In the genomic region with DNA sequence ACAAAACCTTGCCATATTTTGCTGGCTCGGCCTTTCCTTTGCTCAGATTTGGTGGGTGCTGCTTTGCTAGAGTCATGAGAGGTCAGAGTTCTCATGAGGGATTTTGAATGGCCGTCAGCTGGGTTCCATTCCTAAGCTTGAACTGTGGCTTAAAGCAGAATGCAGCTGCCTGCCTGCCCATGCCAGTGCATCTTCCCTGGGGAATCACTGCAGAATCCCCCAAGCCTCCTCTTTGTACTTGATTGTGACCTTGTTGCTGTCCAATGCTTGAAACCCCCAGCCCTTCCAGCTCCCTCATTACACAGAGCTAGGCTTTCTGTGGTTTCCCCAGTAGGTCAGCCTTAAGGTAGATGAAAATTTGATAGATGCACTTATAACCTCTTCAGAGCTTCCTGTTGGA, we compare ENCODE assay signal across 15 cellular contexts.
DNase-seq lines count a peak whose midpoint lies in the region; ATAC-seq and TF ChIP-seq lines count a peak whose summit lies in the region.
"Had no signal": no experiment of that assay in that cellular context is flagged by ENCODE, and none has a peak within 500 bp of the region (broad histone marks: within the 10 kb centered on the region; RNA-seq: fewer than 3 reads in every experiment).

No MANE protein-coding gene starts in this region.

- H3K27me3 ChIP-seq in WERI-Rb-1 (ENCODE audit: insufficient read depth, low read depth, severe bottlenecking) = no peaks in the 10 kb centered on the region
- H3K27me3 ChIP-seq in neural progenitor cell = no peaks in the 10 kb centered on the region
- no peaks in the 10 kb centered on the region for H3K27me3 ChIP-seq in upper lobe of left lung
- H3K27me3 ChIP-seq: BLaER1 treated with 17β-estradiol and CSF1 and Interleukin-3, amounts not matched to agents 10 nM and 100 nM had no signal

- H3K79me2 ChIP-seq in neural progenitor cell (ENCODE audit: low read depth) = no peaks in the 10 kb centered on the region

- peaks cover 3% of the 10 kb centered on the region for H3K36me3 Mint-ChIP-seq in neural progenitor cell

- H3K27me3 Mint-ChIP-seq in neural progenitor cell (ENCODE audit: insufficient read depth, low read depth) = peaks cover 5% of the 10 kb centered on the region

- H3K9ac ChIP-seq in neural progenitor cell = no peak overlapping the region
- H3K9ac ChIP-seq: BLaER1 treated with 17β-estradiol and CSF1 and Interleukin-3, amounts not matched to agents 10 nM and 100 nM had no signal

- H3K4me3 ChIP-seq in WERI-Rb-1 (ENCODE audit: low read depth, low read length) (no peak overlapping the region), neural progenitor cell (no peak overlapping the region), upper lobe of left lung (no peak overlapping the region)
- H3K4me3 ChIP-seq: BLaER1 treated with 17β-estradiol and CSF1 and Interleukin-3, amounts not matched to agents 10 nM and 100 nM; K562 had no signal

- TF ChIP-seq POLR2A in upper lobe of left lung (IDR thresholded peaks at IDR 0.05) = no peak

- H3K4me1 ChIP-seq in neural progenitor cell = peaks cover 6% of the 10 kb centered on the region
- no peaks in the 10 kb centered on the region for H3K4me1 ChIP-seq in upper lobe of left lung

- no peak overlapping the region for H3K27ac ChIP-seq in WERI-Rb-1
- no peak overlapping the region for H3K27ac ChIP-seq in neural progenitor cell
- H3K27ac ChIP-seq in upper lobe of left lung = no peak overlapping the region
- H3K27ac ChIP-seq: BLaER1 treated with 17β-estradiol and CSF1 and Interleukin-3, amounts not matched to agents 10 nM and 100 nM had no signal

- H3K9me3 ChIP-seq in WERI-Rb-1 (ENCODE audit: severe bottlenecking) = no peaks in the 10 kb centered on the region
- no peaks in the 10 kb centered on the region for H3K9me3 ChIP-seq in neural progenitor cell (ENCODE audit: low read depth)
- no peaks in the 10 kb centered on the region for H3K9me3 ChIP-seq in upper lobe of left lung
- H3K9me3 ChIP-seq: BLaER1 treated with 17β-estradiol and CSF1 and Interleukin-3, amounts not matched to agents 10 nM and 100 nM had no signal

- WGBS in upper lobe of left lung, 2 donors = 66 to 68% methylated on average over 2 of the region's 2 CpGs

- peaks cover 4% of the 10 kb centered on the region for H4K20me1 ChIP-seq in neural progenitor cell (ENCODE audit: low read depth)
- H4K20me1 ChIP-seq: BLaER1 treated with 17β-estradiol and CSF1 and Interleukin-3, amounts not matched to agents 10 nM and 100 nM had no signal

- H3K9me3 Mint-ChIP-seq in neural progenitor cell = no peaks in the 10 kb centered on the region
- H3K9me3 Mint-ChIP-seq: T-helper 1 cell treated with Interleukin-12 subunit alpha and Interleukin-12 subunit beta and Interleukin-4 antibody, amounts not matched to agents 30 μg/mL and 1 μg/mL, for 36 hours had no signal

- no peak overlapping the region for H3K27ac Mint-ChIP-seq in neural progenitor cell
- H3K27ac Mint-ChIP-seq: T-helper 1 cell treated with Interleukin-12 subunit alpha and Interleukin-12 subunit beta and Interleukin-4 antibody, amounts not matched to agents 30 μg/mL and 1 μg/mL, for 36 hours had no signal

- TF ChIP-seq CTCF in WERI-Rb-1 (IDR thresholded peaks at IDR 0.05; ENCODE audit: low read depth, low read length) = no peak
- no peak for TF ChIP-seq CTCF in neural progenitor cell (IDR thresholded peaks at IDR 0.05)
- TF ChIP-seq CTCF in upper lobe of left lung (IDR thresholded peaks at IDR 0.05) = no peak

- H3K36me3 ChIP-seq in WERI-Rb-1 (no peaks in the 10 kb centered on the region), neural progenitor cell (no peaks in the 10 kb centered on the region), upper lobe of left lung (peaks cover 0 to 10% (median 2%) of the 10 kb centered on the region in 4 donors)

- no peak overlapping the region for H3K4me3 Mint-ChIP-seq in neural progenitor cell
- H3K4me3 Mint-ChIP-seq: T-helper 1 cell treated with Interleukin-12 subunit alpha and Interleukin-12 subunit beta and Interleukin-4 antibody, amounts not matched to agents 30 μg/mL and 1 μg/mL, for 36 hours had no signal

- DNase-seq in WERI-Rb-1 (peak; percentile 16), neural progenitor cell (ENCODE audit: low spot score) (peak; percentile 24), upper lobe of left lung (no peak), SIG-M5 treated with dmso at 0.1 percent for 504 hours (lab: John Stamatoyannopoulos, UW; ENCODE audit: unreplicated experiment) (no peak)
- DNase-seq: NCI-H1048, NCI-H1694, NCI-H2171 treated with DMSO at 0.1 percent for 48 hours, PC-3 had no signal

- TF ChIP-seq EP300 in upper lobe of left lung (IDR thresholded peaks at IDR 0.05) = no peak

- H3F3A ChIP-seq in neural progenitor cell (ENCODE audit: low read depth) = no peaks in the 10 kb centered on the region

- ATAC-seq in GM18502 (IDR thresholded peaks at IDR 0.05; ENCODE audit: poor library complexity, unreplicated experiment) (peak; percentile 45), GM21423 (IDR thresholded peaks at IDR 0.05; ENCODE audit: unreplicated experiment) (peak; percentile 41), GM21786 (IDR thresholded peaks at IDR 0.05; ENCODE audit: unreplicated experiment) (no peak), upper lobe of left lung (ENCODE audit: low FRiP score in 2 of 2) (no peak)
- ATAC-seq: K562, PC-3, SK-N-SH treated with all-trans-retinoic acid at 6 μM for 48 hours had no signal

- H2AFZ ChIP-seq in neural progenitor cell (replicated peaks) = no peak overlapping the region

- H3K4me1 Mint-ChIP-seq in neural progenitor cell = peaks cover 18% of the 10 kb centered on the region

- H3K4me2 ChIP-seq in neural progenitor cell = no peak overlapping the region
- H3K4me2 ChIP-seq: BLaER1 treated with 17β-estradiol and CSF1 and Interleukin-3, amounts not matched to agents 10 nM and 100 nM had no signal

Comparison
In these comparisons a context has a peak if more than half of its experiments do, and no peak if none do; other contexts are left out.
1. ATAC-seq: peak in GM18502 (single experiment) and GM21423 (single experiment); none in GM21786 (single experiment) and upper lobe of left lung (0 of 2).
2. DNase-seq: peak in WERI-Rb-1 (single experiment) and neural progenitor cell (single experiment); none in upper lobe of left lung (0 of 2) and SIG-M5 treated with dmso at 0.1 percent for 504 hours (single experiment).